19 cellular contexts compared by ENCODE assay signal in the genomic region with DNA sequence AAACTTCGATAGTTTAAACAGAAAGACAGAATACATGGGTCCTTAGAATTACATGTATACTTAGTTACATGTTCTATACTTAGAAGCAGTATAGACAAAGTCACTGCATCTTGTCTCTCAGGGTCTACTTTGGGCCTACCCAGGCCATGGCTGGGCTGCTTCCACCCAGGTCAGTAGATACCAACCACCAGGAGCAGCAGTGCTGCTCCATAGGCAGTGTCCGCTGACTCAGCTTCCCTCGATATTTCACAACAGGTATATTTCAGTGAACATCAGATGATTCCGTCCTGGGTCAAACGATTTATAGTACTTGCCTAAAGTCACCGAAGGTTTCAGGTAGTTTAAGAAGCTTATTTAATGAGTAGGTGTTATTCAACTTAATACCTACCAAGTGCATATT. TPM values are rescaled to one million over a fixed set of nuclear protein-coding genes. Genes with fewer than 3 reads are reported as not detected.
DNase-seq lines count a peak whose midpoint lies in the region; ATAC-seq, FAIRE-seq and TF ChIP-seq lines count a peak whose summit lies in the region.
"Had no signal": no experiment of that assay in that cellular context is flagged by ENCODE, and none has a peak within 500 bp of the region (broad histone marks: within the 10 kb centered on the region; RNA-seq: fewer than 3 reads in every experiment).

No MANE protein-coding gene starts in this region.

- H4K20me1 ChIP-seq in H1 (replicated peaks in 1 of 2; ENCODE audit: control insufficient read depth in 1 of 2, insufficient read depth in 2 of 2, low read length in 2 of 2), result peaks cover 2 to 14% of the 10 kb centered on the region in 2 experiments

- no peak overlapping the region for H4K91ac ChIP-seq in H1 (replicated peaks; ENCODE audit: insufficient read length, low read length)

- TF ChIP-seq RAD21 in H1 (IDR thresholded peaks at IDR 0.05 in 1 of 2, conservative IDR thresholded peaks at IDR 0.05 in 1 of 2; ENCODE audit: low read depth in 2 of 2, low read length in 2 of 2), result no peak

- no peak for FAIRE-seq in H1 (lab: Jason Lieb, UNC)

- no peak for TF ChIP-seq POLR2A in H1 (IDR thresholded peaks at IDR 0.05; ENCODE audit: control extremely low read depth in 1 of 2, low read depth in 2 of 2, low read length in 2 of 2)
- TF ChIP-seq POLR2A in testis (IDR thresholded peaks at IDR 0.05), result no peak

- H3K36me3 ChIP-seq in H1 (ENCODE audit: control insufficient read depth in 2 of 4, insufficient read depth in 4 of 4, low read length in 3 of 4) (peaks cover 58 to 98% (median 82%) of the 10 kb centered on the region in 4 experiments), testis (ENCODE audit: low read depth, missing control alignments) (no peaks in the 10 kb centered on the region)

- no peak overlapping the region for H3K4me3 Mint-ChIP-seq in activated T-cell treated with anti-CD3 and anti-CD28 coated beads, Interleukin-2, amount 50 U/mL, for 72 hours
- no peak overlapping the region for H3K4me3 Mint-ChIP-seq in stimulated activated effector memory CD8-positive, alpha-beta T cell treated with anti-CD3 and anti-CD28 coated beads, Interleukin-12 subunit alpha, Interleukin-12 subunit beta, amount 100 ng/mL, for 72 hours
- H3K4me3 Mint-ChIP-seq: type B pancreatic cell had no signal

- H3K4me1 ChIP-seq in H1 (replicated peaks in 1 of 4; ENCODE audit: control insufficient read depth in 3 of 4, insufficient read depth in 4 of 4, low read length in 3 of 4), result no peaks in the 10 kb centered on the region
- no peaks in the 10 kb centered on the region for H3K4me1 ChIP-seq in testis
- H3K4me1 ChIP-seq: Caco-2, colonic mucosa, esophagus muscularis mucosa had no signal

- no peak overlapping the region for H2BK120ac ChIP-seq in H1 (replicated peaks; ENCODE audit: low read depth, low read length)

- no peak overlapping the region for H3K23ac ChIP-seq in H1 (ENCODE audit: insufficient read length)

- peaks cover 0 to under 1% of the 10 kb centered on the region in 2 experiments; a peak in 1 of 4 replicates for H3K79me2 ChIP-seq in H1 (ENCODE audit: control insufficient read depth in 1 of 2, insufficient read depth in 2 of 2, low read length in 2 of 2)

- TF ChIP-seq CTCF in RWPE1 (conservative IDR thresholded peaks at IDR 0.05; ENCODE audit: low read depth) (no peak), H1 (IDR thresholded peaks at IDR 0.05; ENCODE audit: control extremely low read depth in 1 of 3, insufficient read depth in 1 of 3, low read depth in 1 of 3, low read length in 3 of 3) (no peak), dorsolateral prefrontal cortex (IDR thresholded peaks at IDR 0.05 in 54 of 56, conservative IDR thresholded peaks at IDR 0.05 in 2 of 56; ENCODE audit: low read depth in 1 of 56, partially characterized antibody in 56 of 56) (no peak), testis (IDR thresholded peaks at IDR 0.05) (no peak)

- no peaks in the 10 kb centered on the region; the same call in 1 of the 2 replicates for H3K79me1 ChIP-seq in H1 (ENCODE audit: low read depth, low read length)

- POLR2A ChIA-PET in RWPE1 (lab: Yijun Ruan, JAX; ENCODE audit: low non-redundant PET), result no interaction called here
- POLR2A ChIA-PET in H1 (lab: Charles Lee; ENCODE audit: partially characterized antibody), result interaction anchor here (1.2 to 7.2 kb wide), 10 partner anchors 8 to 37 kb away, joined by 3 to 87 read pairs (median 6); no protein-coding TSS in a partner anchor

- no peaks in the 10 kb centered on the region for H3K27me3 Mint-ChIP-seq in activated T-cell treated with anti-CD3 and anti-CD28 coated beads, Interleukin-2, amount 50 U/mL, for 72 hours (ENCODE audit: low read depth)
- H3K27me3 Mint-ChIP-seq: type B pancreatic cell had no signal

- no peak overlapping the region for H2AFZ ChIP-seq in H1 (ENCODE audit: low read length)

- H2BK15ac ChIP-seq in H1 (ENCODE audit: low read length), result no peak overlapping the region

- H3K4me3 ChIP-seq in H1 (ENCODE audit: extremely low read depth in 1 of 4, insufficient read depth in 2 of 4, low read depth in 3 of 4, low read length in 4 of 4) (no peak overlapping the region), dorsolateral prefrontal cortex (no peak overlapping the region), testis (no peak overlapping the region)
- H3K4me3 ChIP-seq: colonic mucosa, esophagus muscularis mucosa had no signal

- H3K14ac ChIP-seq in H1 (ENCODE audit: insufficient read length), result no peak overlapping the region

- no peak for TF ChIP-seq EP300 in H1 (IDR thresholded peaks at IDR 0.05; ENCODE audit: borderline replicate concordance in 1 of 2, low read depth in 2 of 2, low read length in 2 of 2)

- H2BK20ac ChIP-seq in H1 (ENCODE audit: low read length), result no peak overlapping the region

- no peak for DNase-seq in activated T-cell treated with anti-CD3 and anti-CD28 coated beads, Interleukin-2, amount 50 U/mL, for 72 hours
- DNase-seq in activated T-cell treated with anti-CD3 and anti-CD28 coated beads, Interleukin-2, amount 50 U/mL, for 48 hours, result no peak
- DNase-seq in RWPE1 (ENCODE audit: low spot score) (peak; percentile 44), H1 (ENCODE audit: low read depth in 1 of 2, low spot score in 2 of 2) (no peak), dorsolateral prefrontal cortex (no peak), testis (no peak)
- DNase-seq in stimulated activated effector memory CD8-positive, alpha-beta T cell treated with anti-CD3 and anti-CD28 coated beads, Interleukin-12 subunit alpha, Interleukin-12 subunit beta, amount 100 ng/mL, for 72 hours (ENCODE audit: low spot score in 2 of 2), result no peak
- DNase-seq: amniotic stem cell; Caco-2; colonic mucosa; head of caudate nucleus; islet precursor cell; NCI-H1092; NCI-H2107; stimulated activated CD4-positive, alpha-beta T cell treated with anti-CD3 and anti-CD28 coated beads, Interleukin-2, amount 100 ng/mL, for 48 hours had no signal

- H3K36me3 Mint-ChIP-seq in activated T-cell treated with anti-CD3 and anti-CD28 coated beads, Interleukin-2, amount 50 U/mL, for 72 hours (ENCODE audit: insufficient read depth in 2 of 2), result peaks cover 19 to 63% of the 10 kb centered on the region in 2 donors
- H3K36me3 Mint-ChIP-seq in stimulated activated effector memory CD8-positive, alpha-beta T cell treated with anti-CD3 and anti-CD28 coated beads, Interleukin-12 subunit alpha, Interleukin-12 subunit beta, amount 100 ng/mL, for 72 hours, result peaks cover 100% of the 10 kb centered on the region

- no peak overlapping the region for H2AK5ac ChIP-seq in H1 (ENCODE audit: low read depth, low read length)

- no peak overlapping the region for H3K4me2 ChIP-seq in H1 (ENCODE audit: insufficient read depth in 1 of 2, low read depth in 2 of 2, low read length in 2 of 2)

- H3K18ac ChIP-seq in H1 (ENCODE audit: extremely low read depth, low read length), result no peak overlapping the region

- no peak overlapping the region for H2BK12ac ChIP-seq in H1 (ENCODE audit: low read depth, low read length)

- H3K56ac ChIP-seq in H1 (replicated peaks; ENCODE audit: insufficient read length, low read depth, low read length), result no peak overlapping the region

- H3K9me3 ChIP-seq in H1 (ENCODE audit: insufficient read depth in 2 of 2, low read depth in 1 of 2, low read length in 1 of 2) (no peaks in the 10 kb centered on the region), testis (no peaks in the 10 kb centered on the region)
- H3K9me3 ChIP-seq: Caco-2, colonic mucosa, esophagus muscularis mucosa had no signal

- H3K27ac ChIP-seq in RWPE1 (no peak overlapping the region), H1 (ENCODE audit: low read depth, low read length) (no peak overlapping the region), dorsolateral prefrontal cortex (no peak overlapping the region), testis (no peak overlapping the region)
- H3K27ac ChIP-seq: colonic mucosa, esophagus muscularis mucosa had no signal

- ATAC-seq in activated T-cell treated with anti-CD3 and anti-CD28 coated beads, Interleukin-2, amount 50 U/mL, for 72 hours (replicated peaks in 1 of 2), result no peak
- ATAC-seq in stimulated activated effector memory CD8-positive, alpha-beta T cell treated with anti-CD3 and anti-CD28 coated beads, Interleukin-12 subunit alpha, Interleukin-12 subunit beta, amount 100 ng/mL, for 72 hours, result no peak
- no peak for ATAC-seq in HG03175 (IDR thresholded peaks at IDR 0.05; ENCODE audit: unreplicated experiment)
- ATAC-seq: activated CD4-positive, CD25-positive, alpha-beta regulatory T cell treated with anti-CD3 and anti-CD28 coated beads, Interleukin-2, amount 50 U/mL, for 24 hours had no signal

- no peak overlapping the region for H4K8ac ChIP-seq in H1 (ENCODE audit: extremely low read depth, insufficient read depth, low read length)

- peaks cover 44% of the 10 kb centered on the region for H3K4me1 Mint-ChIP-seq in activated T-cell treated with anti-CD3 and anti-CD28 coated beads, Interleukin-2, amount 50 U/mL, for 72 hours (ENCODE audit: low read depth)
- peaks cover 24% of the 10 kb centered on the region for H3K4me1 Mint-ChIP-seq in stimulated activated effector memory CD8-positive, alpha-beta T cell treated with anti-CD3 and anti-CD28 coated beads, Interleukin-12 subunit alpha, Interleukin-12 subunit beta, amount 100 ng/mL, for 72 hours

- H3K4ac ChIP-seq in H1 (replicated peaks; ENCODE audit: insufficient read length, low read depth, low read length), result no peak overlapping the region

- H3K9me3 Mint-ChIP-seq in activated T-cell treated with anti-CD3 and anti-CD28 coated beads, Interleukin-2, amount 50 U/mL, for 72 hours, result no peaks in the 10 kb centered on the region
- H3K9me3 Mint-ChIP-seq in stimulated activated effector memory CD8-positive, alpha-beta T cell treated with anti-CD3 and anti-CD28 coated beads, Interleukin-12 subunit alpha, Interleukin-12 subunit beta, amount 100 ng/mL, for 72 hours, result no peaks in the 10 kb centered on the region
- H3K9me3 Mint-ChIP-seq: type B pancreatic cell had no signal

- intact Hi-C loops in dorsolateral prefrontal cortex (cut with DNase I), result no loop called here
- intact Hi-C loops in testis (cut with DNase I; ENCODE audit: low total_unique reads), result no loop called here

- no peak overlapping the region for H4K5ac ChIP-seq in H1 (ENCODE audit: insufficient read length, low read depth, low read length)

- H3K27ac Mint-ChIP-seq in activated T-cell treated with anti-CD3 and anti-CD28 coated beads, Interleukin-2, amount 50 U/mL, for 72 hours, result peak overlapping the region; percentile 89
- H3K27ac Mint-ChIP-seq in stimulated activated effector memory CD8-positive, alpha-beta T cell treated with anti-CD3 and anti-CD28 coated beads, Interleukin-12 subunit alpha, Interleukin-12 subunit beta, amount 100 ng/mL, for 72 hours, result peak overlapping the region; percentile 88
- H3K27ac Mint-ChIP-seq: type B pancreatic cell had no signal

- no peak overlapping the region for H3K9ac ChIP-seq in H1 (replicated peaks in 1 of 4; ENCODE audit: extremely low read depth in 1 of 4, low read depth in 3 of 4, low read length in 3 of 4)

- 97% methylated on average over 6 of the region's 6 CpGs; no CpG with 5 or more reads in 1 of the 2 experiments for WGBS in H1 (ENCODE audit: extremely low coverage in 1 of 2, insufficient coverage in 1 of 2, insufficient read length in 1 of 2, insufficient replicate concordance in 2 of 2, low coverage in 1 of 2, low lambda C conversion rate in 2 of 2, missing lambda C conversion rate in 1 of 2), 2 experiments
- WGBS in testis, 2 donors, result 93 to 94% methylated on average over 5 to 6 of the region's 6 CpGs

- no peaks in the 10 kb centered on the region for H3K23me2 ChIP-seq in H1 (ENCODE audit: low read depth, low read length)

- CTCF ChIA-PET in RWPE1 (lab: Yijun Ruan, JAX), result interaction anchor here (0.5 to 2.0 kb wide), 8 partner anchors 20 to 877 kb away, joined by 3 to 4 read pairs (median 3); no protein-coding TSS in a partner anchor
- CTCF ChIA-PET in H1 (lab: Charles Lee; ENCODE audit: partially characterized antibody), result interaction anchor here (0.7 to 1.5 kb wide), 2 partner anchors 33 to 101 kb away, joined by 3 read pairs; no protein-coding TSS in a partner anchor

- no peak overlapping the region for H2BK5ac ChIP-seq in H1 (ENCODE audit: low read depth, low read length)

- H3K27me3 ChIP-seq in H1 (replicated peaks in 1 of 4; ENCODE audit: control insufficient read depth in 3 of 4, extremely low read depth in 1 of 4, insufficient read depth in 3 of 4, low read length in 3 of 4) (no peaks in the 10 kb centered on the region), dorsolateral prefrontal cortex (no peaks in the 10 kb centered on the region), testis (no peaks in the 10 kb centered on the region)
- H3K27me3 ChIP-seq: colonic mucosa, esophagus muscularis mucosa had no signal

RNA-seq across cellular contexts. Expression of a gene that starts 18.0 kb away (rescaled TPM):
- total RNA-seq in activated T-cell treated with anti-CD3 and anti-CD28 coated beads, Interleukin-2, amount 50 U/mL, for 72 hours, result 100 to 1,000 TPM; 324 to 356 TPM
- 224 and 243 TPM in 2 replicates for total RNA-seq in H1 (2021; fragmentation: NEBNext Ultra II Directional; extraction: Animal tissue kit (Norgen Biotek cat#: 25700))
- polyA plus RNA-seq in H1 (2011; rRNA removed) (64.9 and 74.9 TPM in 2 replicates), testis (ENCODE audit: insufficient read depth, low read depth, low replicate concordance) (57.2 TPM)
- 79.0 TPM for polyA plus RNA-seq in H1 (2011; cell fraction: cytosol; rRNA removed)
- polyA plus RNA-seq in H1 (2011; cell fraction: nucleus; rRNA removed), result 112 TPM
- 137 to 194 TPM (median 160 TPM) in 4 replicates for polyA plus RNA-seq in H1 (2012, experiment 1 of 2)
- polyA plus RNA-seq in H1 (2012, experiment 2 of 2), result 9.3 TPM
- polyA plus RNA-seq in H1 (2013, experiment 1 of 2), result 140 TPM
- 128 TPM for polyA plus RNA-seq in H1 (2013, experiment 2 of 2)
- polyA minus RNA-seq in H1 (2011; rRNA and poly(A)+ RNA removed), result 196 and 282 TPM in 2 replicates
- 118 TPM for polyA minus RNA-seq in H1 (2011; cell fraction: cytosol; rRNA and poly(A)+ RNA removed)
- 263 TPM for polyA minus RNA-seq in H1 (2011; cell fraction: nucleus; rRNA and poly(A)+ RNA removed)
- total RNA-seq in dorsolateral prefrontal cortex (100 to 1,000 TPM in 55 of 120 experiments, 10 to 100 TPM in 65; 50.3 to 131 (median 98.3) TPM), testis (100 to 1,000 TPM; 112 to 143 TPM)

RNA-seq across cellular contexts. Expression of a gene that starts 49.6 kb away (rescaled TPM):
- total RNA-seq in activated T-cell treated with anti-CD3 and anti-CD28 coated beads, Interleukin-2, amount 50 U/mL, for 72 hours, result 10 to 100 TPM; 50.7 to 56.6 TPM
- 30.4 and 31.8 TPM in 2 replicates for total RNA-seq in H1 (2021; fragmentation: NEBNext Ultra II Directional; extraction: Animal tissue kit (Norgen Biotek cat#: 25700))
- 3.0 and 6.2 TPM in 2 replicates for polyA plus RNA-seq in H1 (2011; rRNA removed)
- polyA plus RNA-seq in H1 (2011; cell fraction: cytosol; rRNA removed), result 12.0 TPM
- polyA plus RNA-seq in H1 (2011; cell fraction: nucleus; rRNA removed), result 11.6 TPM
- polyA plus RNA-seq in H1 (2012, experiment 1 of 2), result 13.3 to 23.8 TPM (median 18.7 TPM) in 4 replicates
- 2.4 TPM for polyA plus RNA-seq in H1 (2012, experiment 2 of 2)
- polyA plus RNA-seq in H1 (2013, experiment 1 of 2), result 41.4 TPM
- 38.5 TPM for polyA plus RNA-seq in H1 (2013, experiment 2 of 2)
- 25.7 and 29.1 TPM in 2 replicates for polyA minus RNA-seq in H1 (2011; rRNA and poly(A)+ RNA removed)
- polyA minus RNA-seq in H1 (2011; cell fraction: cytosol; rRNA and poly(A)+ RNA removed), result 13.4 TPM
- 55.1 TPM for polyA minus RNA-seq in H1 (2011; cell fraction: nucleus; rRNA and poly(A)+ RNA removed)
- total RNA-seq in dorsolateral prefrontal cortex, result 10 to 100 TPM; 18.8 to 50.5 (median 32.6) TPM
- total RNA-seq in testis, result 10 to 100 TPM; 46.0 to 60.5 TPM
- polyA plus RNA-seq in testis (ENCODE audit: insufficient read depth, low read depth, low replicate concordance), result 12.5 TPM

RNA-seq across cellular contexts. Expression of a gene that starts 50.2 kb away (rescaled TPM):
- total RNA-seq in activated T-cell treated with anti-CD3 and anti-CD28 coated beads, Interleukin-2, amount 50 U/mL, for 72 hours, result 10 to 100 TPM; 25.2 to 28.2 TPM
- total RNA-seq in H1 (2021; fragmentation: NEBNext Ultra II Directional; extraction: Animal tissue kit (Norgen Biotek cat#: 25700)), result 9.9 and 10.8 TPM in 2 replicates
- polyA plus RNA-seq in H1 (2011; rRNA removed) (2.2 and 2.7 TPM in 2 replicates), testis (ENCODE audit: insufficient read depth, low read depth, low replicate concordance) (9.6 TPM)
- 2.7 TPM for polyA plus RNA-seq in H1 (2011; cell fraction: cytosol; rRNA removed)
- polyA plus RNA-seq in H1 (2011; cell fraction: nucleus; rRNA removed), result 5.3 TPM
- 2.6 to 7.0 TPM (median 3.8 TPM) in 4 replicates for polyA plus RNA-seq in H1 (2012, experiment 1 of 2)
- 5.1 TPM for polyA plus RNA-seq in H1 (2012, experiment 2 of 2)
- 11.2 TPM for polyA plus RNA-seq in H1 (2013, experiment 1 of 2)
- polyA plus RNA-seq in H1 (2013, experiment 2 of 2), result 11.4 TPM
- 3.7 and 6.5 TPM in 2 replicates for polyA minus RNA-seq in H1 (2011; rRNA and poly(A)+ RNA removed)
- polyA minus RNA-seq in H1 (2011; cell fraction: cytosol; rRNA and poly(A)+ RNA removed), result 2.4 TPM
- 16.1 TPM for polyA minus RNA-seq in H1 (2011; cell fraction: nucleus; rRNA and poly(A)+ RNA removed)
- total RNA-seq in dorsolateral prefrontal cortex (10 to 100 TPM in 21 of 120 experiments, 1 to 10 TPM in 99; 1.7 to 16.5 (median 7.0) TPM), testis (10 to 100 TPM in 1 of 2 donors, 1 to 10 TPM in 1; 8.1 to 12.1 TPM)
